ENCODE assay signal across 8 cellular contexts in the genomic region with DNA sequence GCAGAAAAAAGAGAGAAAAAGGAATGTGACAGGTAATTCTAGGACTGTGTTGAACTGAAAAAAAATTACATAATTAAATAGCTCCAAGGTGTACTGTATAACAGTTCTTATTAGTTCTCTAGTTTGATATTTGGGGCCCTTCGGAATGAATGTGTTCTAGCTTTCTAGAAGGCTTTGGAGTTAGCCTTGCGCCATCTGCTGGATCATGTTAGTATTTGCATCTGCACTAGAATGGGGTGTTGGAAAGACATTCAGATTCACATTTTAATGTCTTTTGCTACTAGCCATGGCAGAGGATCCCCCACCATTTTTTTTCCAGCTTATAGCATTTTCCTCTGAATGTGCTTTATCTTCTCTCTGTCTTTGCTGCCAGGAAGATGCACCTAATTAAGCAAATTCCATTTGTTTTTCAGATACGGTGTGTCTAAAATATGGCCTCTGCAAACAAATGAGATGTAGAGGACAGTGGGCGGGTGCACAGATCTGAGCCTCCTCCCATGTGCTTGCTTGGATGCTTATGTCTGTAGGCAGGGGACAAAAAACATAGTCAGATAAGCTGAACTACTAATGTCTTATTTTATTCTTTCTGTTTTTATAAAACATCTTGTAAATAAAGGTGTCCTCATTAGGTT.
A peak's percentile ranks its signal among the peaks of the same experiment; 100 is the strongest.
DNase-seq lines count a peak whose midpoint lies in the region; ATAC-seq, FAIRE-seq and TF ChIP-seq lines count a peak whose summit lies in the region.

No MANE protein-coding gene starts in this region.

- WGBS in gastroesophageal sphincter (ENCODE audit: low coverage in 1 of 2), 2 donors, result 36 to 40% methylated on average over 4 of the region's 4 CpGs
- WGBS in pancreas, 2 donors, result 36 to 37% methylated on average over 4 of the region's 4 CpGs

- peak; percentile 86 for FAIRE-seq in pancreas (lab: Jason Lieb, UNC)

- TF ChIP-seq EP300 in gastroesophageal sphincter (IDR thresholded peaks at IDR 0.05), result no peak

- H3K4me1 ChIP-seq in gastroesophageal sphincter, result peaks cover 0 to 16% (median 0%) of the 10 kb centered on the region in 3 donors
- H3K4me1 ChIP-seq in pancreas, result no peaks in the 10 kb centered on the region

- peak; percentile 51 to 83 (median 70) for TF ChIP-seq CTCF in gastroesophageal sphincter (IDR thresholded peaks at IDR 0.05)
- TF ChIP-seq CTCF in pancreas (IDR thresholded peaks at IDR 0.05), result peak; percentile 49 to 82 (median 70)

- no peaks in the 10 kb centered on the region for H3K9me3 ChIP-seq in gastroesophageal sphincter
- H3K9me3 ChIP-seq in pancreas, result no peaks in the 10 kb centered on the region

- H3K27me3 ChIP-seq in gastroesophageal sphincter (no peaks in the 10 kb centered on the region), pancreas (no peaks in the 10 kb centered on the region)

- no peak for TF ChIP-seq POLR2A in gastroesophageal sphincter (IDR thresholded peaks at IDR 0.05)

- H3K4me3 ChIP-seq in gastroesophageal sphincter (no peak overlapping the region), pancreas (no peak overlapping the region)

- intact Hi-C loops in pancreas (cut with DNase I), result no loop called here

- ATAC-seq in GM21447 (IDR thresholded peaks at IDR 0.05; ENCODE audit: unreplicated experiment) (peak; percentile 90), gastroesophageal sphincter (peak; percentile 57), pancreas (peak; percentile 68 to 92 (median 85))

- H3K27ac ChIP-seq in gastroesophageal sphincter (no peak overlapping the region), pancreas (no peak overlapping the region)

- H3K36me3 ChIP-seq in gastroesophageal sphincter (no peaks in the 10 kb centered on the region), pancreas (no peaks in the 10 kb centered on the region)

- DNase-seq in EL (peak; percentile 64), HS-5 (ENCODE audit: low read depth) (peak; percentile 67), NOMO-1 treated with DMSO at 0.1 percent for 48 hours (lab: John Stamatoyannopoulos, UW; ENCODE audit: unreplicated experiment) (peak; percentile 56), activated T-helper 1 cell treated with Interleukin-2 at 50 U/mL for 16 hours (ENCODE audit: low read depth) (peak; percentile 2), pancreas (peak in 2 of 6 donors; percentile 18 to 47), T1000 (lab: John Stamatoyannopoulos, UW) (no peak)
